In the genomic region with DNA sequence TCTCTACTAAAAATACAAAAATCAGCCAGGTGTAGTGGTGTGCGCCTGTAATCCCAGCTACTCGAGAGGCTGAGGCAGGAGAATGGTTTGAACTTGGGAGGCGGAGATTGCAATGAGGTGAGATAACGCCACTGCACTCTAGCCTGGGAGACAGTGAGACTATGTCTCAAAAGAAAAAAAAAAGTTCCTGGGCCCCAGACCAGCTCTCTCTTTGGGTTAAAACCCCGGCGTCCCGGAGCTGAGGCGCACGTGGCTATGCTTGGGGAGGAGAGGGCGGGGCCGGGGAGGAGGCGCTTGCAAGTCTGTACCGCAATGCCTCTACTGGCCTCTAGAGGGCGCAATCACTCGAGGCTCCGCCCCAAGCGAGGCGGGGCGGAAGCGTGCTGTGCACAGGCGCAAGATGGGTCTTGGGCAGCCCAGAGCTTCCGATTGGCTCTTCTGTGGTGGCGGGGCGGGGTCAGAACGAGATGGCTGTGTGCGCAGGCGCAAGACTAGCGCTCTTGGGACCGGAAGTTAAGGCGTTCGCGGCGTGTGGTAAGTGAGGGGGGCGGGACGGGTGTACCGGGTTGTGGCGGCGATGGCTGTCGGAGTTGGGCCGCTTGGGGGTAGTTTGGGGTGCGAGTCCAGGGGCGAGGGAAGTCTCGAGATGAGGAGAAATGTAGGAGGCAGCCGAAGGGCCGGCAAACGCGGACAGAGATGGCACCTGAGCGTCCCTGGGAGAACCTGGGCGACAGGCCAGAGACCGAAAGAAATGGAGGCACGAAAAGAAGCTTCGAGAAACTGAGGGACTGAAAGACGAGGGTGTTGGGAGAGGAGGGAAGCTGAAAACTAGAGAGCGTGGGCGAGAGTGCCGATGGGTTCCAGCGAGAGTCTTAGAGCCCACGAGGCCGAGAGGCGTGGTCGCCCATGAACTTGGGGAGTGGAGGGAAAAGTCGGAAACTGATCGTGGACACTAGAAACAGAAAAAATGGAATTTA, we compare ENCODE assay signal across 8 cellular contexts. TPM values are rescaled to one million over a fixed set of nuclear protein-coding genes. Genes with fewer than 3 reads are reported as not detected.
DNase-seq lines count a peak whose midpoint lies in the region; ATAC-seq and TF ChIP-seq lines count a peak whose summit lies in the region.

TSS of gene DHX34 (plus strand) at position 497 of the 977 bp plus-strand sequence. CDS start 3,716 bp downstream, outside the sequence.

- H3K79me2 ChIP-seq in osteoblast (ENCODE audit: insufficient read depth, low read length), result peaks cover 32% of the 10 kb centered on the region

- H2AFZ ChIP-seq in osteoblast (ENCODE audit: low read length), result peak within 1 kb of the TSS; percentile 89

- peak; percentile 92 for ATAC-seq in HG02623 (IDR thresholded peaks at IDR 0.05; ENCODE audit: unreplicated experiment)

- no peaks in the 10 kb centered on the region for H3K27me3 Mint-ChIP-seq in activated naive CD8-positive, alpha-beta T cell

- peak within 1 kb of the TSS; percentile 99 for H3K4me2 ChIP-seq in osteoblast (ENCODE audit: insufficient read depth, low read length)

- peak within 1 kb of the TSS; percentile 96 for H3K27ac Mint-ChIP-seq in activated naive CD8-positive, alpha-beta T cell

- H3K4me3 Mint-ChIP-seq in activated naive CD8-positive, alpha-beta T cell, result peak within 1 kb of the TSS; percentile 97

- H3K36me3 Mint-ChIP-seq in activated naive CD8-positive, alpha-beta T cell, result peaks cover 10% of the 10 kb centered on the region

- H3K4me1 Mint-ChIP-seq in activated naive CD8-positive, alpha-beta T cell (ENCODE audit: low read depth), result peaks cover 40% of the 10 kb centered on the region

- 5% methylated on average over 63 of the region's 63 CpGs for WGBS in thymus

- H3K4me3 ChIP-seq in GM12864 (ENCODE audit: low read depth, low read length) (peak within 1 kb of the TSS; percentile 70), osteoblast (ENCODE audit: insufficient read depth, low read length) (peak within 1 kb of the TSS; percentile 80), thymus (ENCODE audit: low read length) (peak within 1 kb of the TSS; percentile 52)

- DNase-seq in GM12864 (ENCODE audit: low read depth), result peak; percentile 96
- DNase-seq in NCI-H1105 (lab: John Stamatoyannopoulos, UW), result peak; percentile 96
- DNase-seq in SKM-1 treated with dmso at 0.1 percent for 144 hours (lab: John Stamatoyannopoulos, UW; ENCODE audit: unreplicated experiment), result peak; percentile 87
- DNase-seq in glomerular visceral epithelial cell (ENCODE audit: extremely low spot score), result peak; percentile 100
- peak; percentile 99 for DNase-seq in osteoblast (ENCODE audit: insufficient read length, low spot score, missing footprints)

- TF ChIP-seq CTCF in GM12864 (IDR thresholded peaks at IDR 0.05; ENCODE audit: low read depth, low read length, missing control alignments) (peak; percentile 93), osteoblast (IDR thresholded peaks at IDR 0.05; ENCODE audit: extremely low read depth, low read depth, low read length) (peak; percentile 99)

- H3K9me3 ChIP-seq in osteoblast (ENCODE audit: low read depth, low read length) (no peaks in the 10 kb centered on the region), thymus (ENCODE audit: control insufficient read depth) (no peaks in the 10 kb centered on the region)

- H3K27ac ChIP-seq in osteoblast (ENCODE audit: low read depth, low read length) (peak within 1 kb of the TSS; percentile 54), thymus (ENCODE audit: low read depth) (peak within 1 kb of the TSS; percentile 84)

- peaks cover 13% of the 10 kb centered on the region for H3K36me3 ChIP-seq in osteoblast (ENCODE audit: insufficient read depth, low read length)
- H3K36me3 ChIP-seq in thymus (ENCODE audit: control insufficient read depth, insufficient read depth), result peaks cover 11% of the 10 kb centered on the region

- H3K27me3 ChIP-seq in osteoblast (ENCODE audit: insufficient read depth, low read length) (no peaks in the 10 kb centered on the region), thymus (ENCODE audit: control insufficient read depth, insufficient read depth) (no peaks in the 10 kb centered on the region)

- peaks cover 9% of the 10 kb centered on the region for H3K4me1 ChIP-seq in osteoblast (ENCODE audit: insufficient read depth, low read length)
- H3K4me1 ChIP-seq in thymus (ENCODE audit: control insufficient read depth, insufficient read depth, low read length), result peaks cover 8% of the 10 kb centered on the region

- H3K9me3 Mint-ChIP-seq in activated naive CD8-positive, alpha-beta T cell (ENCODE audit: low read depth), result no peaks in the 10 kb centered on the region

- H4K20me1 ChIP-seq in osteoblast (ENCODE audit: insufficient read depth, low read length), result peaks cover under 1% of the 10 kb centered on the region

RNA-seq across cellular contexts. Expression of gene DHX34, which starts in this region (rescaled TPM):
- 10.9 and 12.7 TPM in 2 replicates for total RNA-seq in osteoblast
- polyA plus RNA-seq in thymus, result 16.0 TPM

Comparison
In these comparisons a context has a peak if more than half of its experiments do, and no peak if none do; other contexts are left out.
1. Peak in every context shown above with its lines: DNase-seq, ATAC-seq, H3K4me3 ChIP-seq and H3K27ac ChIP-seq.